In the genomic region with DNA sequence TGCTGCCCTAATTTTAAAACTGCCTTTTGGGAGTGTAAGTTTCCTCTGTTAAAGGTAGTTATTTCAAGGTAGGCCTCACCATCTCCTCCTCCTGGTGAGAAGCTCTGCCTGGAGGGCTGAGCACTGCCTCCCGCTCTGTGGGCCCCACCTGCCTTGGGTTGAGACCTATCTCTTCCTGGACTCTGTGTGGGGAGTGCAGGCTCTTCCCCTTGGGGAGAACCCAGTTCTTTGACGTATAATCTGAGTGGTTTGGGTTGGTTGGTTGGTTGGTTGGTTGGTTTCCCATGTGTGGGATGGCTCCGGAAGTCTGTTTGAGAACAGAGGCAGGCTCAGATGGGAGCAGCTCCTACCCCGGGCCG, we compare ENCODE assay signal across 8 cellular contexts. TPM values are rescaled to one million over a fixed set of nuclear protein-coding genes. Genes with fewer than 3 reads are reported as not detected.
A peak's percentile ranks its signal among the peaks of the same experiment; 100 is the strongest.
DNase-seq lines count a peak whose midpoint lies in the region; ATAC-seq, FAIRE-seq and TF ChIP-seq lines count a peak whose summit lies in the region.

No MANE protein-coding gene starts in this region.

- H3K27me3 ChIP-seq in cardiac muscle cell (no peaks in the 10 kb centered on the region), tibial artery (no peaks in the 10 kb centered on the region)

- H3K36me3 ChIP-seq in cardiac muscle cell (no peaks in the 10 kb centered on the region), kidney (ENCODE audit: control insufficient read depth in 1 of 2, insufficient read depth in 2 of 2, low read length in 2 of 2) (no peaks in the 10 kb centered on the region), tibial artery (peaks cover 0 to 6% (median 0%) of the 10 kb centered on the region in 3 donors)

- intact Hi-C loops in Right ventricle myocardium superior (cut with DNase I): no loop called here
- intact Hi-C loops in kidney (cut with DNase I): no loop called here
- intact Hi-C loops in tibial artery (cut with DNase I; ENCODE audit: low total_unique reads): no loop called here
- intact Hi-C loops in posterior cingulate gyrus (cut with DNase I): no loop called here

- no peak for FAIRE-seq in kidney (lab: Jason Lieb, UNC)

- no peak overlapping the region for H3K4me3 ChIP-seq in cardiac muscle cell
- peak overlapping the region in 1 of 2 donors; percentile 2 for H3K4me3 ChIP-seq in kidney (ENCODE audit: low read length in 2 of 2)
- H3K4me3 ChIP-seq in tibial artery: no peak overlapping the region

- DNase-seq in cardiac muscle cell (ENCODE audit: low read depth in 1 of 2, low spot score in 1 of 2) (no peak), Right ventricle myocardium superior (no peak), kidney (no peak), tibial artery (no peak), SHP77 treated with DMSO at 0.1 percent for 48 hours (lab: John Stamatoyannopoulos, UW) (no peak), posterior cingulate gyrus (no peak), NCI-H1930 (lab: John Stamatoyannopoulos, UW) (no peak)
- DNase-seq in activated T-cell treated with anti-CD3 and anti-CD28 coated beads, Interleukin-2, amount 50 U/mL, for 48 hours: peak; percentile 52 to 54

- H3K9ac ChIP-seq in kidney (ENCODE audit: low read length in 2 of 2): peak overlapping the region; percentile 82 to 95

- TF ChIP-seq CTCF in cardiac muscle cell (IDR thresholded peaks at IDR 0.05; ENCODE audit: low read depth, low read length) (no peak), kidney (IDR thresholded peaks at IDR 0.05; ENCODE audit: borderline replicate concordance, extremely low read depth, insufficient read depth) (no peak), tibial artery (IDR thresholded peaks at IDR 0.05) (no peak)

- H3K9me3 ChIP-seq in cardiac muscle cell (ENCODE audit: low read depth) (no peaks in the 10 kb centered on the region), kidney (ENCODE audit: control insufficient read depth in 1 of 2, low read length in 2 of 2) (no peaks in the 10 kb centered on the region), tibial artery (no peaks in the 10 kb centered on the region)

- no peak for ATAC-seq in Right ventricle myocardium superior (ENCODE audit: poor library complexity)

- H3K4me1 ChIP-seq in cardiac muscle cell (ENCODE audit: low read depth) (peaks cover 39% of the 10 kb centered on the region), kidney (ENCODE audit: control insufficient read depth in 1 of 2, insufficient read depth in 1 of 2, low read depth in 1 of 2, low read length in 2 of 2) (peaks cover 62 to 79% of the 10 kb centered on the region in 2 donors), tibial artery (peaks cover 7 to 100% (median 89%) of the 10 kb centered on the region in 4 donors)

- H3K27ac ChIP-seq in cardiac muscle cell: peak overlapping the region; percentile 96
- H3K27ac ChIP-seq in kidney (ENCODE audit: low read depth in 2 of 2, low read length in 2 of 2): peak overlapping the region; percentile 100
- H3K27ac ChIP-seq in tibial artery: peak overlapping the region; percentile 90 to 94

RNA-seq across cellular contexts. Expression of a gene that starts 39.1 kb away (rescaled TPM):
- total RNA-seq in cardiac muscle cell: 391 and 465 TPM in 2 replicates
- 70.2 and 77.4 TPM in 2 replicates for polyA plus RNA-seq in cardiac muscle cell
- total RNA-seq in Right ventricle myocardium superior: 125 TPM
- total RNA-seq in kidney: 606 TPM
- polyA plus RNA-seq in kidney (ENCODE audit: insufficient read depth, low read depth, low replicate concordance): 231 TPM

RNA-seq across cellular contexts. Expression of a gene that starts 57.8 kb away (rescaled TPM):
- total RNA-seq in cardiac muscle cell (1.6 and 10.9 TPM in 2 replicates), Right ventricle myocardium superior (not detected), kidney (31.1 TPM)
- polyA plus RNA-seq in cardiac muscle cell (1.3 and 3.4 TPM in 2 replicates), kidney (ENCODE audit: insufficient read depth, low read depth, low replicate concordance) (27.1 TPM)

Comparison
In these comparisons a context has a peak if more than half of its experiments do, and no peak if none do; other contexts are left out.
1. DNase-seq: peak in activated T-cell treated with anti-CD3 and anti-CD28 coated beads, Interleukin-2, amount 50 U/mL, for 48 hours (2 of 2); none in cardiac muscle cell (0 of 2), Right ventricle myocardium superior (single experiment), kidney (single experiment), tibial artery (0 of 2), SHP77 treated with DMSO at 0.1 percent for 48 hours (single experiment), posterior cingulate gyrus (0 of 10) and NCI-H1930 (0 of 2).
2. Peak in every context shown above with its lines, with median percentiles within 50 percentile points of each other: H3K27ac ChIP-seq.